In the genomic region with DNA sequence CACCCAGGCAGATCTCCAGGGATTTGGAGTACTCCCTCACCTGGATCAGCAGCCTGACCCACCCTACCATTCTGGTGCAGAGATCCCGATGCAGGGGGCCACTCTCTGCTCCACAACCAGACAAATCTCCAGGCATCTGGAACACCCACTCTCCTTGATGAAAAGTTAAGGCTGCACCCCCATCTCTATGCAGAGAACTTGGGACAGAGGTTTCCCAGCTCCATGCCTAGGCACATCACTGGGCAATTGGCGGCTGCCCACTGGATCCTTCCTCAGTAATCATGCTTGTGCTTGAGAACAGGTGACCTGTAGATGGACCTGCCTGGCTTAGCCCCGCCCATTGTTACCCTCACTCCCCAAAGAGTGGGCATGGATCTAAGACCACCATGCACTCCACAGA, we compare ENCODE assay signal across 9 cellular contexts.
"Had no signal": no experiment of that assay in that cellular context is flagged by ENCODE, and none has a peak within 500 bp of the region (broad histone marks: within the 10 kb centered on the region; RNA-seq: fewer than 3 reads in every experiment).

No MANE protein-coding gene starts in this region.

- ATAC-seq: GM23338, HCT116 had no signal

- H3K9me3 ChIP-seq: HAP-1 had no signal

- H3K36me3 ChIP-seq: HAP-1 had no signal

- H3K4me1 ChIP-seq: HAP-1 had no signal

- H3K4me3 ChIP-seq: GM23248, HAP-1 had no signal

- DNase-seq: GM23248, GOT3, H7, H9, HCEC 1CT, HFFc6 had no signal

- H3K27ac ChIP-seq: GM23248 had no signal
